In genomic region chr12:104386461-104386860, GRCh38 we compare ENCODE assay signal across 26 cellular contexts.
DNase-seq lines count a peak whose midpoint lies in the region; ATAC-seq, FAIRE-seq and TF ChIP-seq lines count a peak whose summit lies in the region.
"Had no signal": no experiment of that assay in that cellular context is flagged by ENCODE, and none has a peak within 500 bp of the region (broad histone marks: within the 10 kb centered on the region; RNA-seq: fewer than 3 reads in every experiment).

No MANE protein-coding gene starts in this region.

- H3K9ac ChIP-seq in K562 (ENCODE audit: insufficient read depth in 1 of 2, low read depth in 2 of 2, low read length in 2 of 2), result no peak overlapping the region
- H3K9ac ChIP-seq: BLaER1 had no signal

- H3K9me3 Mint-ChIP-seq in activated CD4-positive, alpha-beta memory T cell treated with anti-CD3 and anti-CD28 coated beads for 36 hours, result no peaks in the 10 kb centered on the region
- H3K9me3 Mint-ChIP-seq: CD4-positive, alpha-beta memory T cell; CD4-positive, CD25-positive, alpha-beta regulatory T cell; CD8-positive, alpha-beta memory T cell had no signal

- in situ Hi-C loops in K562 (cut with MboI), result loop anchor here (10.0 kb wide), 1 partner anchor 278 kb away; no protein-coding TSS in a partner anchor

- CTCF ChIA-PET in HEK293 (lab: Yijun Ruan, JAX) (no interaction called here), K562 (lab: Yijun Ruan, JAX; ENCODE audit: low intra/inter-chr PET ratio) (no interaction called here)
- CTCF ChIA-PET in activated CD4-positive, alpha-beta memory T cell treated with anti-CD3 and anti-CD28 coated beads for 36 hours (lab: Charles Lee), result no interaction called here

- H3K4me1 Mint-ChIP-seq in activated CD4-positive, alpha-beta memory T cell treated with anti-CD3 and anti-CD28 coated beads for 36 hours (ENCODE audit: low read depth), result peaks cover 19% of the 10 kb centered on the region

- peak; percentile 59 for ATAC-seq in K562
- ATAC-seq: GM12878 had no signal

- H3K4me1 ChIP-seq in HEK293 (ENCODE audit: control insufficient read depth, insufficient read depth, low read length) (no peaks in the 10 kb centered on the region), K562 (replicated peaks in 1 of 2; ENCODE audit: control insufficient read depth in 2 of 2, insufficient read depth in 2 of 2, low read length in 2 of 2) (peaks cover 3% of the 10 kb centered on the region in 2 experiments; a peak in 3 of 5 replicates), osteoblast (ENCODE audit: insufficient read depth, low read length) (no peaks in the 10 kb centered on the region), prostate gland (replicated peaks) (no peaks in the 10 kb centered on the region)
- H3K4me1 ChIP-seq: BLaER1 had no signal

- no peak for FAIRE-seq in K562 (lab: Jason Lieb, UNC)
- FAIRE-seq: A204.1, GM12878, GM12892, GM18507 had no signal

- H3K79me2 ChIP-seq in K562 (ENCODE audit: control insufficient read depth, insufficient read depth, low read length) (no peaks in the 10 kb centered on the region), osteoblast (ENCODE audit: insufficient read depth, low read length) (no peaks in the 10 kb centered on the region)

- H3K36me3 Mint-ChIP-seq in activated CD4-positive, alpha-beta memory T cell treated with anti-CD3 and anti-CD28 coated beads for 36 hours, result no peaks in the 10 kb centered on the region
- H3K36me3 Mint-ChIP-seq: CD14-positive monocyte; CD4-positive, alpha-beta memory T cell; CD8-positive, alpha-beta memory T cell had no signal

- POLR2A ChIA-PET in HEK293 (lab: Yijun Ruan, JAX) (no interaction called here), K562 (lab: Yijun Ruan, JAX) (interaction anchor here (0.6 kb wide), 2 partner anchors 90 to 163 kb away, joined by 3 read pairs; no protein-coding TSS in a partner anchor)
- POLR2A ChIA-PET in activated CD4-positive, alpha-beta memory T cell treated with anti-CD3 and anti-CD28 coated beads for 36 hours (lab: Charles Lee), result no interaction called here

- no peak overlapping the region for H3K4me3 Mint-ChIP-seq in activated CD4-positive, alpha-beta memory T cell treated with anti-CD3 and anti-CD28 coated beads for 36 hours
- H3K4me3 Mint-ChIP-seq: CD14-positive monocyte; CD4-positive, alpha-beta memory T cell; CD4-positive, CD25-positive, alpha-beta regulatory T cell; CD8-positive, alpha-beta memory T cell had no signal

- H2AFZ ChIP-seq in K562 (ENCODE audit: low read depth, low read length), result no peak overlapping the region
- no peak overlapping the region for H2AFZ ChIP-seq in osteoblast (ENCODE audit: low read length)

- H3K9me3 ChIP-seq in HEK293 (ENCODE audit: control insufficient read depth, insufficient read depth, low read depth, low read length) (no peaks in the 10 kb centered on the region), K562 (replicated peaks; ENCODE audit: control insufficient read depth, insufficient read depth, low read depth, low read length) (no peaks in the 10 kb centered on the region), osteoblast (ENCODE audit: low read depth, low read length) (no peaks in the 10 kb centered on the region), prostate gland (no peaks in the 10 kb centered on the region)
- H3K9me3 ChIP-seq: BE2C, BLaER1 had no signal

- TF ChIP-seq RAD21 in Ishikawa (IDR thresholded peaks at IDR 0.05; ENCODE audit: low read depth) (no peak), K562 (CRISPR knock-in tag; conservative IDR thresholded peaks at IDR 0.05 in 1 of 2, IDR thresholded peaks at IDR 0.05 in 1 of 2) (no peak)

- H3K36me3 ChIP-seq in HEK293 (ENCODE audit: control insufficient read depth in 2 of 2, insufficient read depth in 1 of 2, low read length in 2 of 2), result no peaks in the 10 kb centered on the region
- no peaks in the 10 kb centered on the region for H3K36me3 ChIP-seq in K562 (ENCODE audit: control insufficient read depth, insufficient read depth, low read length)
- no peaks in the 10 kb centered on the region for H3K36me3 ChIP-seq in osteoblast (ENCODE audit: insufficient read depth, low read length)
- no peaks in the 10 kb centered on the region for H3K36me3 ChIP-seq in prostate gland
- H3K36me3 ChIP-seq: BE2C, BLaER1 had no signal

- TF ChIP-seq CTCF in HEK293 (tag by site-specific recombination; IDR thresholded peaks at IDR 0.05) (no peak), K562 (IDR thresholded peaks at IDR 0.05 in 2 of 3, conservative IDR thresholded peaks at IDR 0.05 in 1 of 3; ENCODE audit: insufficient read depth in 2 of 3, low read depth in 1 of 3, low read length in 3 of 3) (no peak), osteoblast (IDR thresholded peaks at IDR 0.05; ENCODE audit: extremely low read depth, low read depth, low read length) (no peak), prostate gland (IDR thresholded peaks at IDR 0.05) (no peak)

- H3K27ac ChIP-seq in HEK293 (ENCODE audit: extremely low read depth, low read depth, low read length) (no peak overlapping the region), K562 (ENCODE audit: extremely low read depth, low read depth, low read length) (no peak overlapping the region), osteoblast (ENCODE audit: low read depth, low read length) (no peak overlapping the region), prostate gland (no peak overlapping the region)
- H3K27ac ChIP-seq: BLaER1 had no signal

- H4K20me1 ChIP-seq in K562 (replicated peaks; ENCODE audit: control insufficient read depth, insufficient read depth, low read length) (no peaks in the 10 kb centered on the region), osteoblast (ENCODE audit: insufficient read depth, low read length) (no peaks in the 10 kb centered on the region)
- H4K20me1 ChIP-seq: BLaER1 had no signal

- H3K4me2 ChIP-seq in K562 (ENCODE audit: insufficient read depth, low read length) (no peak overlapping the region), osteoblast (ENCODE audit: insufficient read depth, low read length) (no peak overlapping the region)
- H3K4me2 ChIP-seq: BLaER1 had no signal

- TF ChIP-seq EP300 in Ishikawa (IDR thresholded peaks at IDR 0.05; ENCODE audit: borderline replicate concordance), result no peak
- TF ChIP-seq EP300 in K562 (IDR thresholded peaks at IDR 0.05; ENCODE audit: low read length), result no peak

- peaks cover 3% of the 10 kb centered on the region for H3K27me3 Mint-ChIP-seq in activated CD4-positive, alpha-beta memory T cell treated with anti-CD3 and anti-CD28 coated beads for 36 hours

- no peaks in the 10 kb centered on the region for H3K27me3 ChIP-seq in K562 (ENCODE audit: control insufficient read depth in 2 of 2, insufficient read depth in 2 of 2, low read length in 2 of 2)
- H3K27me3 ChIP-seq in osteoblast (ENCODE audit: insufficient read depth, low read length), result no peaks in the 10 kb centered on the region
- H3K27me3 ChIP-seq in prostate gland (replicated peaks; ENCODE audit: insufficient read depth), result no peaks in the 10 kb centered on the region
- H3K27me3 ChIP-seq: BE2C, BLaER1 had no signal

- intact Hi-C loops in K562 (cut with micrococcal nuclease), result loop anchor here (10.0 kb wide), 2 partner anchors 568 to 998 kb away; partner anchors contain the start of gene SLC41A2
- intact Hi-C loops in activated CD4-positive, alpha-beta memory T cell treated with anti-CD3 and anti-CD28 coated beads for 36 hours (cut with micrococcal nuclease), result loop anchor here (10.0 kb wide), 1 partner anchor 338 kb away; no protein-coding TSS in a partner anchor
- intact Hi-C loops in prostate gland (cut with DNase I), result no loop called here

- no peak overlapping the region for H3K27ac Mint-ChIP-seq in activated CD4-positive, alpha-beta memory T cell treated with anti-CD3 and anti-CD28 coated beads for 36 hours
- H3K27ac Mint-ChIP-seq: CD14-positive monocyte; CD4-positive, CD25-positive, alpha-beta regulatory T cell; CD8-positive, alpha-beta memory T cell had no signal

- H3K9me1 ChIP-seq in K562 (ENCODE audit: control insufficient read depth, insufficient read depth, low read length), result no peaks in the 10 kb centered on the region

- H3K4me3 ChIP-seq in HEK293 (ENCODE audit: low read depth, low read length) (no peak overlapping the region), K562 (no peak overlapping the region), osteoblast (ENCODE audit: insufficient read depth, low read length) (no peak overlapping the region), prostate gland (no peak overlapping the region)
- H3K4me3 ChIP-seq: BLaER1, GM12878 had no signal

- 83% methylated on average over 3 of the region's 3 CpGs for WGBS in K562 (ENCODE audit: insufficient coverage, low coverage, missing lambda C conversion rate)
- WGBS in prostate gland, result 95% methylated on average over 3 of the region's 3 CpGs

- DNase-seq in K562 (ENCODE audit: extremely low read depth in 1 of 4, low spot score in 3 of 4) (peak in 3 of 4 experiments; percentile 40 to 43 (median 42)), osteoblast (ENCODE audit: insufficient read length, low spot score, missing footprints) (no peak), prostate gland (ENCODE audit: low spot score) (no peak)
- DNase-seq in activated CD4-positive, alpha-beta memory T cell treated with anti-CD3 and anti-CD28 coated beads for 36 hours, result no peak
- DNase-seq: 8988T; ACHN; C1 segment of cervical spinal cord; CD4-positive, alpha-beta memory T cell; CD4-positive, CD25-positive, alpha-beta regulatory T cell; CD8-positive, alpha-beta memory T cell; DMS 273 treated with DMSO at 0.1 percent for 48 hours; DMS153; DMS53; DMS79; DND-41; EL; GDM1 had no signal

- BruUV-seq in K562 (replicated peaks; lab: Mats Ljungman, UMichigan), result no TSS peak

- TF ChIP-seq POLR2A in K562 (conservative IDR thresholded peaks at IDR 0.05) (no peak), prostate gland (IDR thresholded peaks at IDR 0.05) (no peak)

TF ChIP-seq in HEK293, 187 proteins besides CTCF, POLR2A, EP300 and RAD21:
- TF ChIP-seq ZNF664 (tag by site-specific recombination; IDR thresholded peaks at IDR 0.05) (0 out of 2 replicates have a peak, but pooled peaks have one; percentile 11), ZNF677 (tag by site-specific recombination; IDR thresholded peaks at IDR 0.05) (no peak), ZNF335 (tag by site-specific recombination; conservative IDR thresholded peaks at IDR 0.05) (peak; percentile 34)

TF ChIP-seq in Ishikawa, 13 proteins besides CTCF, POLR2A, EP300 and RAD21 (continues in another document):
- peak; percentile 61; the same call in 1 of the 2 replicates for TF ChIP-seq USF1 (IDR thresholded peaks at IDR 0.05)

TF ChIP-seq in K562, 482 proteins besides CTCF, POLR2A, EP300 and RAD21 (continues in another document):
- no peak for TF ChIP-seq TFAM (CRISPR knock-in tag; conservative IDR thresholded peaks at IDR 0.05)

Comparison
In these comparisons a context has a peak if more than half of its experiments do, and no peak if none do; other contexts are left out.
1. DNase-seq: peak in K562 (3 of 4); none in activated CD4-positive, alpha-beta memory T cell treated with anti-CD3 and anti-CD28 coated beads for 36 hours (single experiment), osteoblast (single experiment) and prostate gland (single experiment).
2. Of the 44 proteins assayed by ChIP-seq in both K562 and HEK293: peak only in K562: ZNF24; only in HEK293: none; in both: none; in neither: 43.